15 cellular contexts compared by ENCODE assay signal in genomic region chr9:95182854-95183563, GRCh38.
DNase-seq lines count a peak whose midpoint lies in the region; ATAC-seq, FAIRE-seq and TF ChIP-seq lines count a peak whose summit lies in the region.
"Had no signal": no experiment of that assay in that cellular context is flagged by ENCODE, and none has a peak within 500 bp of the region (broad histone marks: within the 10 kb centered on the region; RNA-seq: fewer than 3 reads in every experiment).

No MANE protein-coding gene starts in this region.

- no peaks in the 10 kb centered on the region for H3K4me1 ChIP-seq in HEK293 (ENCODE audit: control insufficient read depth, insufficient read depth, low read length)

- ATAC-seq in sciatic nerve (peak; percentile 86), HG03460 (IDR thresholded peaks at IDR 0.05; ENCODE audit: unreplicated experiment) (no peak), HG02798 (IDR thresholded peaks at IDR 0.05; ENCODE audit: poor library complexity, unreplicated experiment) (no peak)

- no peaks in the 10 kb centered on the region for H3K27me3 ChIP-seq in brain microvascular endothelial cell (replicated peaks)

- in situ Hi-C loops in brain microvascular endothelial cell (cut with HindIII; ENCODE audit: low pct_ligation_motif_present, low sequenced_read_pairs), result no loop called here

- H3K9me3 ChIP-seq in HEK293 (ENCODE audit: control insufficient read depth, insufficient read depth, low read depth, low read length), result no peaks in the 10 kb centered on the region

- no peak for FAIRE-seq in HTR-8/SVneo (lab: Jason Lieb, UNC)
- FAIRE-seq: TTC549 had no signal

- no peak for TF ChIP-seq CTCF in HEK293 (tag by site-specific recombination; IDR thresholded peaks at IDR 0.05)
- TF ChIP-seq CTCF in brain microvascular endothelial cell (IDR thresholded peaks at IDR 0.05; ENCODE audit: low read depth, low read length, missing control alignments), result peak; percentile 66

- DNase-seq in brain microvascular endothelial cell, result peak; percentile 28
- DNase-seq in iPS-NIHi11 (ENCODE audit: low spot score), result peak; percentile 83
- DNase-seq in sciatic nerve (ENCODE audit: low spot score), result no peak
- no peak for DNase-seq in HTR-8/SVneo (ENCODE audit: insufficient read length, low spot score)
- DNase-seq in mucosa of gallbladder (ENCODE audit: low spot score), result no peak
- DNase-seq: activated naive CD4-positive, alpha-beta T cell treated with Interleukin-2 at 50 U/mL for 16 hours; HCEC 1CT; NCI-H146; NCI-H774; stimulated activated CD4-positive, alpha-beta T cell treated with anti-CD3 and anti-CD28 coated beads, Interleukin-4, amount 100 ng/mL, for 4 hours; stimulated activated naive CD4-positive, alpha-beta T cell treated with Interleukin-2 at 50 U/mL for 16 hours had no signal

- H3K27ac ChIP-seq in HEK293 (ENCODE audit: extremely low read depth, low read depth, low read length) (no peak overlapping the region), brain microvascular endothelial cell (no peak overlapping the region)

- H3K4me3 ChIP-seq in HEK293 (ENCODE audit: low read depth, low read length), result no peak overlapping the region
- H3K4me3 ChIP-seq in brain microvascular endothelial cell (ENCODE audit: low read depth, low read length), result no peak overlapping the region

- POLR2A ChIA-PET in HEK293 (lab: Yijun Ruan, JAX), result interaction anchor here (0.6 kb wide), 1 partner anchor 97 kb away, joined by 4 read pairs; no protein-coding TSS in a partner anchor

- intact Hi-C loops in sciatic nerve (cut with DNase I), result no loop called here

- H3K36me3 ChIP-seq in HEK293 (ENCODE audit: control insufficient read depth in 2 of 2, insufficient read depth in 1 of 2, low read length in 2 of 2), result no peaks in the 10 kb centered on the region
- no peaks in the 10 kb centered on the region for H3K36me3 ChIP-seq in brain microvascular endothelial cell (replicated peaks)

- CTCF ChIA-PET in HEK293 (lab: Yijun Ruan, JAX), result interaction anchor here (0.7 to 1.1 kb wide), 2 partner anchors 28 to 45 kb away, joined by 3 read pairs; no protein-coding TSS in a partner anchor

TF ChIP-seq in HEK293, 187 proteins besides CTCF, POLR2A, EP300 and RAD21:
- no peak for TF ChIP-seq ZNF747 (tag by site-specific recombination; IDR thresholded peaks at IDR 0.05)
- 0 out of 2 replicates have a peak, but pooled peaks have one; percentile 8 for TF ChIP-seq FEZF1 (tag by site-specific recombination; IDR thresholded peaks at IDR 0.05)
- TF ChIP-seq ZNF560 (tag by site-specific recombination; IDR thresholded peaks at IDR 0.05; ENCODE audit: borderline replicate concordance), result no peak
- TF ChIP-seq EGR2 (tag by site-specific recombination; IDR thresholded peaks at IDR 0.05; ENCODE audit: low read depth), result peak; percentile 62; the same call in 1 of the 2 replicates
- peak; percentile 80 for TF ChIP-seq ZFHX2 (tag by site-specific recombination; conservative IDR thresholded peaks at IDR 0.05)
- TF ChIP-seq, protein P1, sequence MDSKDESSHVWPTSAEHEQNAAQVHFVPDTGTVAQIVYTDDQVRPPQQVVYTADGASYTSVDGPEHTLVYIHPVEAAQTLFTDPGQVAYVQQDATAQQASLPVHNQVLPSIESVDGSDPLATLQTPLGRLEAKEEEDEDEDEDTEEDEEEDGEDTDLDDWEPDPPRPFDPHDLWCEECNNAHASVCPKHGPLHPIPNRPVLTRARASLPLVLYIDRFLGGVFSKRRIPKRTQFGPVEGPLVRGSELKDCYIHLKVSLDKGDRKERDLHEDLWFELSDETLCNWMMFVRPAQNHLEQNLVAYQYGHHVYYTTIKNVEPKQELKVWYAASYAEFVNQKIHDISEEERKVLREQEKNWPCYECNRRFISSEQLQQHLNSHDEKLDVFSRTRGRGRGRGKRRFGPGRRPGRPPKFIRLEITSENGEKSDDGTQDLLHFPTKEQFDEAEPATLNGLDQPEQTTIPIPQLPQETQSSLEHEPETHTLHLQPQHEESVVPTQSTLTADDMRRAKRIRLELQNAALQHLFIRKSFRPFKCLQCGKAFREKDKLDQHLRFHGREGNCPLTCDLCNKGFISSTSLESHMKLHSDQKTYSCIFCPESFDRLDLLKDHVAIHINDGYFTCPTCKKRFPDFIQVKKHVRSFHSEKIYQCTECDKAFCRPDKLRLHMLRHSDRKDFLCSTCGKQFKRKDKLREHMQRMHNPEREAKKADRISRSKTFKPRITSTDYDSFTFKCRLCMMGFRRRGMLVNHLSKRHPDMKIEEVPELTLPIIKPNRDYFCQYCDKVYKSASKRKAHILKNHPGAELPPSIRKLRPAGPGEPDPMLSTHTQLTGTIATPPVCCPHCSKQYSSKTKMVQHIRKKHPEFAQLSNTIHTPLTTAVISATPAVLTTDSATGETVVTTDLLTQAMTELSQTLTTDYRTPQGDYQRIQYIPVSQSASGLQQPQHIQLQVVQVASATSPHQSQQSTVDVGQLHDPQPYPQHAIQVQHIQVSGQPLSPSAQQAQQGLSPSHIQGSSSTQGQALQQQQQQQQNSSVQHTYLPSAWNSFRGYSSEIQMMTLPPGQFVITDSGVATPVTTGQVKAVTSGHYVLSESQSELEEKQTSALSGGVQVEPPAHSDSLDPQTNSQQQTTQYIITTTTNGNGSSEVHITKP (tag by site-specific recombination; IDR thresholded peaks at IDR 0.05), result no peak
- no peak for TF ChIP-seq YY1 (tag by site-specific recombination; IDR thresholded peaks at IDR 0.05)

Comparison
In these comparisons a context has a peak if more than half of its experiments do, and no peak if none do; other contexts are left out.
1. DNase-seq: peak in brain microvascular endothelial cell (single experiment) and iPS-NIHi11 (single experiment); none in sciatic nerve (single experiment), HTR-8/SVneo (single experiment) and mucosa of gallbladder (single experiment).